8 cellular contexts compared by ENCODE assay signal in the genomic region with DNA sequence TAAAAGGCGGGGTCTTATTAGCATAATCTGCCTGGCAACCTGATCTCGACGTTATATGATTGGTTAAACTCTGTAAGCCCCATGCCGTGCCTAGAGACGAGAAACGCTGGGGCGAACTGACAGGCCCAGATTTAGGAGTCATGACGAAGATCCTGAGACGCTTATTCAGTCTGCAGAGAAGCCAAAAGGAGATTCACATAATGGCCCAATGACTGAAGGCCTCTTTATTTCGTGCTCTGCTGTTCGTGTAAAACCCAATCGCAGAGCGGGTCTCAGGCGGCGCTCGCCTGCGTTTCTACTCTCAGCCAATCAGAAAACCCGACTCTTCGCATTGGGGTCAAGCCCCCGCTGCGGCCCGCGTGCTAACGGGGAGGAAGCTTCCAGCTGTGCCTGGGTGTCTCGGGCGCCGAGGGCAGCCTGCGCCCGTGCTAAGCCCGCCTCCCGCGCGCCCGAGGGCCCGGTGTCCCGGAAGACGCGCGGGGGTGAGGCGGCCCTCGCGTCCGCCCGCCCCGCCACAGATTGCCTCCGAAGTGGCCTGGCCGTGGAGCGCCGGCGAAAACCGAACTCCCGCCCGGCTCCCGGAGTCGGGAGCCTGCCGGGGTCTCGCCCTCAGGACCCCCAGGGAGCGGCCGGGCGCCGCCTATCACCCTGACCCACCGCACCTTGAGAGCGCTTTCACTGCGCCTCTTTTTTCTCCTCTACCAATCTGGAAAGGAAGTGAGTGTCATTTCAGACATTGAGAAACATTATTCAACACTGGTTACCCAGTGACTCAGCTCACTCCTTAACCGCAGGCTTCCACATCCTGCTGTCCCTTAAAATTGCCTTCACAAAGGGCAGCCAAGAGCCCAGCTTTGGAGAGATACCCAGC. TPM values are rescaled to one million over a fixed set of nuclear protein-coding genes. Genes with fewer than 3 reads are reported as not detected.
A peak's percentile ranks its signal among the peaks of the same experiment; 100 is the strongest.
DNase-seq lines count a peak whose midpoint lies in the region; ATAC-seq and TF ChIP-seq lines count a peak whose summit lies in the region.

No MANE protein-coding gene starts in this region.

- H3K27me3 ChIP-seq in right atrium auricular region (no peaks in the 10 kb centered on the region), prostate gland (replicated peaks; ENCODE audit: insufficient read depth) (no peaks in the 10 kb centered on the region)

- DNase-seq in NCI-H187 (lab: John Stamatoyannopoulos, UW): peak; percentile 28 to 97
- DNase-seq in T-helper 2 cell: peak; percentile 70 to 97 (median 86)
- peak; percentile 80 to 100 (median 96) for DNase-seq in anterior cingulate cortex (lab: John Stamatoyannopoulos, UW)
- peak; percentile 96 for DNase-seq in right atrium auricular region (ENCODE audit: low spot score)
- DNase-seq in prostate gland (ENCODE audit: low spot score): peak; percentile 93

- TF ChIP-seq CTCF in right atrium auricular region (IDR thresholded peaks at IDR 0.05): no peak
- peak in 1 of 4 experiments; percentile 21 for TF ChIP-seq CTCF in prostate gland (IDR thresholded peaks at IDR 0.05)

- H3K4me1 ChIP-seq in right atrium auricular region: peaks cover 0 to 20% of the 10 kb centered on the region in 2 donors
- peaks cover 5% of the 10 kb centered on the region for H3K4me1 ChIP-seq in prostate gland (replicated peaks)
- H3K4me1 ChIP-seq in urinary bladder (ENCODE audit: insufficient read depth): peaks cover 1% of the 10 kb centered on the region

- peak; percentile 79 for ATAC-seq in GM18502 (IDR thresholded peaks at IDR 0.05; ENCODE audit: poor library complexity, unreplicated experiment)
- peak; percentile 82 for ATAC-seq in HG02943 (IDR thresholded peaks at IDR 0.05; ENCODE audit: low read depth, unreplicated experiment)

- intact Hi-C loops in prostate gland (cut with DNase I): loop anchor here (2.0 to 5.0 kb wide), 4 partner anchors 66 to 914 kb away; a partner anchor contains a TSS

- peak overlapping the region; percentile 85 to 86 for H3K4me3 ChIP-seq in right atrium auricular region
- H3K4me3 ChIP-seq in prostate gland: peak overlapping the region; percentile 71 to 74
- H3K4me3 ChIP-seq in urinary bladder (ENCODE audit: low read depth, low read length): peak overlapping the region; percentile 97

- H3K27ac ChIP-seq in right atrium auricular region (peak overlapping the region; percentile 100), prostate gland (peak overlapping the region; percentile 99), urinary bladder (ENCODE audit: low read depth) (peak overlapping the region; percentile 99)

- H3K9me3 ChIP-seq in right atrium auricular region (no peaks in the 10 kb centered on the region), prostate gland (no peaks in the 10 kb centered on the region)

- under 1% methylated on average over 65 of the region's 65 CpGs for WGBS in prostate gland
- WGBS in urinary bladder: under 1% methylated on average over 65 of the region's 65 CpGs

- peak; percentile 70 for TF ChIP-seq POLR2A in prostate gland (IDR thresholded peaks at IDR 0.05)

- H3K36me3 ChIP-seq in right atrium auricular region: no peaks in the 10 kb centered on the region
- H3K36me3 ChIP-seq in prostate gland: no peaks in the 10 kb centered on the region
- no peaks in the 10 kb centered on the region for H3K36me3 ChIP-seq in urinary bladder (ENCODE audit: insufficient read depth)

RNA-seq across cellular contexts. Expression of a gene that starts 0.4 kb away (rescaled TPM):
- total RNA-seq in right atrium auricular region (1 to 10 TPM; 4.3 TPM), prostate gland (1 to 10 TPM; 7.0 to 7.7 TPM), urinary bladder (6.2 TPM)
- polyA plus RNA-seq in urinary bladder: 3.4 TPM

Comparison
In these comparisons a context has a peak if more than half of its experiments do, and no peak if none do; other contexts are left out.
1. Peak in every context shown above with its lines: DNase-seq, ATAC-seq, H3K4me3 ChIP-seq and H3K27ac ChIP-seq.